ENCODE assay signal across 1 cellular context in genomic region chr9:20884985-20885593, GRCh38.
TF ChIP-seq lines count a peak whose summit lies in the region.

No MANE protein-coding gene starts in this region.

TF ChIP-seq in GM23338, 12 proteins besides CTCF, POLR2A, EP300 and RAD21 (continued from another document):
- TF ChIP-seq ZNF462 (CRISPR knock-in tag; IDR thresholded peaks at IDR 0.05): no peak
- TF ChIP-seq, protein P1, sequence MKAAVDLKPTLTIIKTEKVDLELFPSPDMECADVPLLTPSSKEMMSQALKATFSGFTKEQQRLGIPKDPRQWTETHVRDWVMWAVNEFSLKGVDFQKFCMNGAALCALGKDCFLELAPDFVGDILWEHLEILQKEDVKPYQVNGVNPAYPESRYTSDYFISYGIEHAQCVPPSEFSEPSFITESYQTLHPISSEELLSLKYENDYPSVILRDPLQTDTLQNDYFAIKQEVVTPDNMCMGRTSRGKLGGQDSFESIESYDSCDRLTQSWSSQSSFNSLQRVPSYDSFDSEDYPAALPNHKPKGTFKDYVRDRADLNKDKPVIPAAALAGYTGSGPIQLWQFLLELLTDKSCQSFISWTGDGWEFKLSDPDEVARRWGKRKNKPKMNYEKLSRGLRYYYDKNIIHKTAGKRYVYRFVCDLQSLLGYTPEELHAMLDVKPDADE (IDR thresholded peaks at IDR 0.05): no peak
